In genomic region chr1:38474738-38475623, GRCh38 we compare ENCODE assay signal across 10 cellular contexts.
DNase-seq lines count a peak whose midpoint lies in the region; ATAC-seq and TF ChIP-seq lines count a peak whose summit lies in the region.
"Had no signal": no experiment of that assay in that cellular context is flagged by ENCODE, and none has a peak within 500 bp of the region (broad histone marks: within the 10 kb centered on the region; RNA-seq: fewer than 3 reads in every experiment).

No MANE protein-coding gene starts in this region.

- TF ChIP-seq POLR2A in tibial nerve (IDR thresholded peaks at IDR 0.05) (no peak), prostate gland (IDR thresholded peaks at IDR 0.05) (no peak)

- H3K56ac ChIP-seq in H9 (ENCODE audit: insufficient read length, low read depth, low read length): no peak overlapping the region

- H3K4me2 ChIP-seq in H9 (ENCODE audit: insufficient read depth, insufficient read length, low read length): peak overlapping the region; percentile 82
- H3K4me2 ChIP-seq: KMS-11 had no signal

- peaks cover 8% of the 10 kb centered on the region for H3K23me2 ChIP-seq in H9 (ENCODE audit: insufficient read length, low read depth, low read length, poor library complexity, severe bottlenecking)

- H3K27ac ChIP-seq in H9 (ENCODE audit: insufficient read length, low read depth, low read length) (peak overlapping the region; percentile 18), tibial nerve (peak overlapping the region in 1 of 4 donors; percentile 76), prostate gland (no peak overlapping the region)
- H3K27ac ChIP-seq: KMS-11 had no signal

- H3K79me1 ChIP-seq in H9 (ENCODE audit: insufficient read depth, low read depth, low read length, poor library complexity, severe bottlenecking): no peaks in the 10 kb centered on the region

- H4K20me1 ChIP-seq in H9 (ENCODE audit: control insufficient read depth, insufficient read depth, insufficient read length): no peaks in the 10 kb centered on the region

- no peak overlapping the region for H3K18ac ChIP-seq in H9 (ENCODE audit: insufficient read length, low read depth, low read length)

- no peaks in the 10 kb centered on the region for H3K27me3 ChIP-seq in H9 (ENCODE audit: insufficient read depth, low read length)
- no peaks in the 10 kb centered on the region for H3K27me3 ChIP-seq in tibial nerve
- peaks cover 3% of the 10 kb centered on the region for H3K27me3 ChIP-seq in prostate gland (replicated peaks; ENCODE audit: insufficient read depth)

- H4K5ac ChIP-seq in H9 (ENCODE audit: insufficient read length, low read depth, low read length): peak overlapping the region; percentile 7

- H3K27ac Mint-ChIP-seq in H9: peak overlapping the region in 2 of 3 experiments; percentile 26 to 96; a peak in 5 of 7 replicates
- peak overlapping the region; percentile 50 to 82 (median 60) for H3K27ac Mint-ChIP-seq in nephron

- peaks cover 33% of the 10 kb centered on the region for H3K27me3 Mint-ChIP-seq in H9 (ENCODE audit: low read depth)
- peaks cover 44% of the 10 kb centered on the region for H3K27me3 Mint-ChIP-seq in nephron (ENCODE audit: low read depth)

- no peak overlapping the region for H2BK120ac ChIP-seq in H9 (ENCODE audit: low read depth, low read length, poor library complexity, severe bottlenecking)

- H2AFZ ChIP-seq in H9 (ENCODE audit: low read length): peak overlapping the region; percentile 15

- H3K9me3 Mint-ChIP-seq in H9 (peaks cover 17 to 18% of the 10 kb centered on the region in 2 experiments), nephron (peaks cover 19% of the 10 kb centered on the region)

- H4K91ac ChIP-seq in H9 (ENCODE audit: insufficient read length, low read depth, low read length): no peak overlapping the region

- H3K23ac ChIP-seq in H9 (ENCODE audit: insufficient read length, low read depth, low read length): no peak overlapping the region

- intact Hi-C loops in prostate gland (cut with DNase I): no loop called here

- H3K36me3 ChIP-seq in tibial nerve (no peaks in the 10 kb centered on the region), prostate gland (no peaks in the 10 kb centered on the region)

- H3K9me3 ChIP-seq in H9 (ENCODE audit: control insufficient read depth, low read depth, low read length) (no peaks in the 10 kb centered on the region), tibial nerve (no peaks in the 10 kb centered on the region), prostate gland (no peaks in the 10 kb centered on the region)

- peak overlapping the region; percentile 11 for H2AK5ac ChIP-seq in H9 (ENCODE audit: insufficient read length, low read length)

- H3K4me1 ChIP-seq in H9 (ENCODE audit: insufficient read depth, low read length) (peaks cover 8% of the 10 kb centered on the region; the same call in 1 of the 2 replicates), tibial nerve (peaks cover 0 to 19% (median 2%) of the 10 kb centered on the region in 4 donors), prostate gland (replicated peaks) (no peaks in the 10 kb centered on the region)

- peak overlapping the region; percentile 44 for H3K9ac ChIP-seq in H9 (ENCODE audit: extremely low read depth, insufficient read length, low read length)
- H3K9ac ChIP-seq: KMS-11 had no signal

- TF ChIP-seq EP300 in tibial nerve (IDR thresholded peaks at IDR 0.05): no peak

- peak overlapping the region in 1 of 4 donors; percentile 32 for H3K4me3 ChIP-seq in tibial nerve
- H3K4me3 ChIP-seq in prostate gland: no peak overlapping the region

- DNase-seq in H9 (no peak), NOMO-1 treated with dmso at 0.1 percent for 144 hours (lab: John Stamatoyannopoulos, UW; ENCODE audit: unreplicated experiment) (peak; percentile 19), omental fat pad (ENCODE audit: low spot score) (no peak), tibial nerve (ENCODE audit: low spot score in 2 of 2) (no peak), iPS-NIHi7 (ENCODE audit: extremely low spot score) (no peak), prostate gland (ENCODE audit: low spot score) (no peak)
- DNase-seq: occipital lobe had no signal

- TF ChIP-seq CTCF in H9 (conservative IDR thresholded peaks at IDR 0.05) (no peak), nephron (IDR thresholded peaks at IDR 0.05; ENCODE audit: unreplicated experiment in 3 of 3) (no peak), omental fat pad (IDR thresholded peaks at IDR 0.05) (no peak), tibial nerve (IDR thresholded peaks at IDR 0.05) (no peak), prostate gland (IDR thresholded peaks at IDR 0.05) (no peak)

- no peak overlapping the region for H2BK15ac ChIP-seq in H9 (ENCODE audit: low read depth, low read length)

- H3K36me3 Mint-ChIP-seq in H9 (ENCODE audit: insufficient read depth in 1 of 3, low read depth in 3 of 3) (peaks cover 10 to 19% (median 14%) of the 10 kb centered on the region in 3 experiments), nephron (ENCODE audit: low read depth) (peaks cover 5% of the 10 kb centered on the region)

- no peak overlapping the region for H3K14ac ChIP-seq in H9 (ENCODE audit: insufficient read depth, low read length)

- H3K4me1 Mint-ChIP-seq in H9 (peaks cover 26 to 29% of the 10 kb centered on the region in 2 experiments), nephron (peaks cover 32% of the 10 kb centered on the region)

- no CpG with 5 or more reads among the region's 18 CpGs for WGBS in H9 (ENCODE audit: extremely low coverage, insufficient read length, low lambda C conversion rate)
- 77 to 84% methylated on average over 18 of the region's 18 CpGs for WGBS in tibial nerve, 2 donors
- WGBS in prostate gland: 64% methylated on average over 18 of the region's 18 CpGs

- H2BK5ac ChIP-seq in H9 (ENCODE audit: insufficient read length, low read length): no peak overlapping the region

- no peak overlapping the region for H4K8ac ChIP-seq in H9 (replicated peaks; ENCODE audit: insufficient read length, low read depth, low read length)

- H2BK20ac ChIP-seq in H9 (ENCODE audit: low read depth, low read length, poor library complexity, severe bottlenecking): no peak overlapping the region

- H3T11ph ChIP-seq in H9 (ENCODE audit: low read length): no peak overlapping the region

- peak overlapping the region; percentile 71 for H2BK12ac ChIP-seq in H9 (ENCODE audit: insufficient read length, low read depth, low read length)

- H3K79me2 ChIP-seq in H9 (ENCODE audit: insufficient read depth, low read length): no peaks in the 10 kb centered on the region

- ATAC-seq in GM18858 (IDR thresholded peaks at IDR 0.05; ENCODE audit: unreplicated experiment) (peak; percentile 72), omental fat pad (ENCODE audit: low FRiP score) (no peak)

- no peak overlapping the region for H3K4ac ChIP-seq in H9 (ENCODE audit: low read depth, low read length)

- H3K4me3 Mint-ChIP-seq in H9 (peak overlapping the region; percentile 64 to 69), nephron (peak overlapping the region; percentile 68 to 83 (median 81))
